ENCODE assay signal across 1 cellular context in genomic region chr1:2789164-2789985, GRCh38.
TF ChIP-seq lines count a peak whose summit lies in the region.

No MANE protein-coding gene starts in this region.

TF ChIP-seq in HepG2, 621 proteins besides CTCF, POLR2A, EP300 and RAD21 (continued from another document):
- TF ChIP-seq ZBTB40 (IDR thresholded peaks at IDR 0.05), result no peak
- TF ChIP-seq ZBTB40 (CRISPR knock-in tag; IDR thresholded peaks at IDR 0.05), result no peak
- no peak for TF ChIP-seq KAT7 (CRISPR knock-in tag; IDR thresholded peaks at IDR 0.05; ENCODE audit: borderline replicate concordance)
TF ChIP-seq in HepG2: peak in this region for 0.
